In genomic region chr1:209607102-209607794, GRCh38 we compare ENCODE assay signal across 1 cellular context.
TF ChIP-seq lines count a peak whose summit lies in the region.

No MANE protein-coding gene starts in this region.

TF ChIP-seq in GM12878, 131 proteins besides CTCF, POLR2A, EP300 and RAD21 (continued from another document):
- no peak for TF ChIP-seq ZBTB4 (CRISPR knock-in tag; IDR thresholded peaks at IDR 0.05)
- TF ChIP-seq ZZZ3 (IDR thresholded peaks at IDR 0.05; ENCODE audit: control insufficient read depth, insufficient read length, low read depth) = no peak
- TF ChIP-seq RUNX3 (IDR thresholded peaks at IDR 0.05; ENCODE audit: low read length) = peak; percentile 16; the same call in 1 of the 2 replicates
- no peak for TF ChIP-seq SPI1 (IDR thresholded peaks at IDR 0.05; ENCODE audit: borderline replicate concordance, insufficient read depth, low read depth, low read length)
- TF ChIP-seq PKNOX1 (IDR thresholded peaks at IDR 0.05) = peak; percentile 32; the same call in 1 of the 2 replicates
- TF ChIP-seq RB1 (IDR thresholded peaks at IDR 0.05; ENCODE audit: borderline replicate concordance) = no peak
- TF ChIP-seq NFIC (IDR thresholded peaks at IDR 0.05; ENCODE audit: low read depth, low read length) = no peak
- no peak for TF ChIP-seq SMAD5 (IDR thresholded peaks at IDR 0.05; ENCODE audit: low read depth)
- TF ChIP-seq ASH2L (IDR thresholded peaks at IDR 0.05; ENCODE audit: borderline replicate concordance, low read depth) = no peak
- TF ChIP-seq GABPA (IDR thresholded peaks at IDR 0.05; ENCODE audit: low read depth) = no peak
- TF ChIP-seq EZH2 (IDR thresholded peaks at IDR 0.05; ENCODE audit: borderline replicate concordance, control insufficient read depth, low read depth, low read length) = no peak
- no peak for TF ChIP-seq TARDBP (IDR thresholded peaks at IDR 0.05; ENCODE audit: borderline replicate concordance)
- 0 out of 2 replicates have a peak, but pooled peaks have one; percentile 61 for TF ChIP-seq DPF2 (IDR thresholded peaks at IDR 0.05)
- TF ChIP-seq NFYA (IDR thresholded peaks at IDR 0.05; ENCODE audit: borderline replicate concordance, low read depth, low read length) = no peak
- TF ChIP-seq IKZF2 (IDR thresholded peaks at IDR 0.05) = peak; percentile 60 to 68; a peak in 3 of 4 replicates
- TF ChIP-seq HDAC6 (IDR thresholded peaks at IDR 0.05; ENCODE audit: unreplicated experiment) = no peak
- TF ChIP-seq TCF7 (IDR thresholded peaks at IDR 0.05; ENCODE audit: borderline replicate concordance) = no peak
- TF ChIP-seq FOXM1 (IDR thresholded peaks at IDR 0.05; ENCODE audit: low read depth, low read length) = no peak
- TF ChIP-seq ZNF687 (IDR thresholded peaks at IDR 0.05) = no peak
- no peak for TF ChIP-seq ZNF217 (IDR thresholded peaks at IDR 0.05)
- no peak for TF ChIP-seq GATAD2B (conservative IDR thresholded peaks at IDR 0.05; ENCODE audit: low read depth)
- no peak for TF ChIP-seq BCL11A (IDR thresholded peaks at IDR 0.05; ENCODE audit: low read depth, low read length)
- no peak for TF ChIP-seq ELK1 (IDR thresholded peaks at IDR 0.05; ENCODE audit: low read depth, low read length)
- TF ChIP-seq SMAD1 (IDR thresholded peaks at IDR 0.05; ENCODE audit: low read depth, partially characterized antibody) = no peak
- no peak for TF ChIP-seq RFX5 (IDR thresholded peaks at IDR 0.05; ENCODE audit: low read depth, low read length)
- TF ChIP-seq CREB1 (IDR thresholded peaks at IDR 0.05; ENCODE audit: low read depth) = no peak
- TF ChIP-seq IRF4 (IDR thresholded peaks at IDR 0.05; ENCODE audit: low read depth, low read length) = no peak
- TF ChIP-seq MTA2 (IDR thresholded peaks at IDR 0.05; ENCODE audit: low read depth) = no peak; the same call in 1 of the 2 replicates
- no peak for TF ChIP-seq ATF2 (IDR thresholded peaks at IDR 0.05; ENCODE audit: low read length)
- TF ChIP-seq ZNF24 (IDR thresholded peaks at IDR 0.05) = no peak
- TF ChIP-seq ETV6 (conservative IDR thresholded peaks at IDR 0.05 in 1 of 2, IDR thresholded peaks at IDR 0.05 in 1 of 2; ENCODE audit: borderline replicate concordance in 1 of 2, low read depth in 1 of 2) = no peak
